12 cellular contexts compared by ENCODE assay signal in the genomic region with DNA sequence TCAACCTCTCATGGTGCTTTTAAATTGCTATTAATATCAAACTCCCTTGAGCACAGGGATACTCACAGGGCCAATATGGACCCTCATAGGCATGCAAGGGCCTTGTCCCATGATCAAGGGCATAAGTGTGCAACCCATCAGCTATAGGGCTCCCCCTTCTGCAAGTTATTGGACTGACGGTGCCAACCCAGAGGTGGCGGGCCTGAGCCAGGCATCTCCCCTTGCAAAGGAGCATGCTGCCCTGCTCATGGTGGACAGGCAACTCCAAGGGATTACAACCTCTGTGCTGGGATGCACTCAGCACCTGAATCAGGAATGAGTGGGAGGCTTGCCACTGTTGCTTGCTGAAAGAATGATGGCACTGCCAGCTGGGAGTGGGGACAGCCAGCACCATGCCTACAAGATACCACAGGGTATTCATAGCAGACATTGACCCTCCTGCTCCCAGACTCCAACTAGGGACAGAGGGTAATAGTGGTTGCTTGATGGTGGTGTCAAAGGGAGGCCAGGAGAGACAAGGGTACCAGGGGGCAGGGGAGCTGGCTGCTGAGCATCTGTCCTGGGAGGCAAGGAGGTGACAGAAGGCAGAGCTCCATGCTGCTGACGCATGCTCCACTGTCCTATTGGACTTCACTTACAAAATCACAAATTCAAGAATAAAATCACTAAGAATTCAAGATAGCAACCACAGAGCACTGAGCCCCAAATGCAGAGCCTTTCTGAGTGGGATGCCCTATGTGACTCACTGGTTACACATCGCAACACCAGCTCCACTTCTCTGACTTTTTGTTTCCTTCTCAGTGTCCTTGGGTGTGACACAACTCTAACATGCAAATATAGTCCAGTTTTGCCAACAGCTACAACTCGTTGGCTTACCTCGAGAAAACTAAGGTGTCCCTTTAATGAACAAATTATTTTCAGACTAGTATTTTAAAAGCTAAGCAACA.
DNase-seq lines count a peak whose midpoint lies in the region; ATAC-seq, FAIRE-seq and TF ChIP-seq lines count a peak whose summit lies in the region.
"Had no signal": no experiment of that assay in that cellular context is flagged by ENCODE, and none has a peak within 500 bp of the region (broad histone marks: within the 10 kb centered on the region; RNA-seq: fewer than 3 reads in every experiment).

No MANE protein-coding gene starts in this region.

- no peak for TF ChIP-seq CTCF in D721Med (IDR thresholded peaks at IDR 0.05; ENCODE audit: insufficient read depth, missing control alignments)

- ATAC-seq in esophagus mucosa, result peak; percentile 86
- ATAC-seq in GM21423 (IDR thresholded peaks at IDR 0.05; ENCODE audit: unreplicated experiment), result no peak

- DNase-seq in A172 (ENCODE audit: low spot score), result peak; percentile 23
- DNase-seq in DMS 273 treated with DMSO at 0.1 percent for 48 hours (lab: John Stamatoyannopoulos, UW), result peak; percentile 29
- peak; percentile 84 for DNase-seq in M059J (ENCODE audit: low read depth)
- no peak for DNase-seq in urothelium cell line (ENCODE audit: low spot score)
- no peak for DNase-seq in D721Med (ENCODE audit: insufficient read length, low spot score)
- no peak for DNase-seq in NCI-H345 treated with DMSO at 0.1 percent for 48 hours (lab: John Stamatoyannopoulos, UW; ENCODE audit: unreplicated experiment)
- DNase-seq: activated naive CD4-positive, alpha-beta T cell; kidney; NCI-H146; thyroid gland had no signal

- FAIRE-seq in urothelium cell line (lab: Jason Lieb, UNC) (no peak), D721Med (lab: Jason Lieb, UNC) (no peak)
- FAIRE-seq: kidney had no signal

Comparison
In these comparisons a context has a peak if more than half of its experiments do, and no peak if none do; other contexts are left out.
1. DNase-seq: peak in A172 (single experiment), DMS 273 treated with DMSO at 0.1 percent for 48 hours (single experiment) and M059J (single experiment); none in urothelium cell line (single experiment), D721Med (single experiment) and NCI-H345 treated with DMSO at 0.1 percent for 48 hours (single experiment).